In genomic region chrX:71365356-71365875, GRCh38 we compare ENCODE assay signal across 1 cellular context.
A peak's percentile ranks its signal among the peaks of the same experiment; 100 is the strongest.
TF ChIP-seq lines count a peak whose summit lies in the region.

No MANE protein-coding gene starts in this region.

TF ChIP-seq in K562, 482 proteins besides CTCF, POLR2A, EP300 and RAD21 (continued from another document and continues in another):
- TF ChIP-seq, protein P1, sequence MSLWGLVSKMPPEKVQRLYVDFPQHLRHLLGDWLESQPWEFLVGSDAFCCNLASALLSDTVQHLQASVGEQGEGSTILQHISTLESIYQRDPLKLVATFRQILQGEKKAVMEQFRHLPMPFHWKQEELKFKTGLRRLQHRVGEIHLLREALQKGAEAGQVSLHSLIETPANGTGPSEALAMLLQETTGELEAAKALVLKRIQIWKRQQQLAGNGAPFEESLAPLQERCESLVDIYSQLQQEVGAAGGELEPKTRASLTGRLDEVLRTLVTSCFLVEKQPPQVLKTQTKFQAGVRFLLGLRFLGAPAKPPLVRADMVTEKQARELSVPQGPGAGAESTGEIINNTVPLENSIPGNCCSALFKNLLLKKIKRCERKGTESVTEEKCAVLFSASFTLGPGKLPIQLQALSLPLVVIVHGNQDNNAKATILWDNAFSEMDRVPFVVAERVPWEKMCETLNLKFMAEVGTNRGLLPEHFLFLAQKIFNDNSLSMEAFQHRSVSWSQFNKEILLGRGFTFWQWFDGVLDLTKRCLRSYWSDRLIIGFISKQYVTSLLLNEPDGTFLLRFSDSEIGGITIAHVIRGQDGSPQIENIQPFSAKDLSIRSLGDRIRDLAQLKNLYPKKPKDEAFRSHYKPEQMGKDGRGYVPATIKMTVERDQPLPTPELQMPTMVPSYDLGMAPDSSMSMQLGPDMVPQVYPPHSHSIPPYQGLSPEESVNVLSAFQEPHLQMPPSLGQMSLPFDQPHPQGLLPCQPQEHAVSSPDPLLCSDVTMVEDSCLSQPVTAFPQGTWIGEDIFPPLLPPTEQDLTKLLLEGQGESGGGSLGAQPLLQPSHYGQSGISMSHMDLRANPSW (CRISPR knock-in tag; IDR thresholded peaks at IDR 0.05): no peak
- TF ChIP-seq ZNF143 (CRISPR knock-in tag; IDR thresholded peaks at IDR 0.05): no peak
- TF ChIP-seq ZNF644 (tag; IDR thresholded peaks at IDR 0.05; ENCODE audit: low read depth): peak; percentile 51; the same call in 1 of the 2 replicates
- TF ChIP-seq MIER1 (IDR thresholded peaks at IDR 0.05; ENCODE audit: low read depth): no peak
- no peak for TF ChIP-seq FOSL1 (tag; conservative IDR thresholded peaks at IDR 0.05)
- no peak for TF ChIP-seq NR2F6 (CRISPR knock-in tag; IDR thresholded peaks at IDR 0.05)
- TF ChIP-seq NCOA1 (IDR thresholded peaks at IDR 0.05; ENCODE audit: low read depth): no peak
- TF ChIP-seq ZFP36 (IDR thresholded peaks at IDR 0.05; ENCODE audit: low read depth, low read length, partially characterized antibody): no peak
- TF ChIP-seq HEY1 (CRISPR knock-in tag; IDR thresholded peaks at IDR 0.05; ENCODE audit: borderline replicate concordance): no peak
- TF ChIP-seq RUNX1 (IDR thresholded peaks at IDR 0.05; ENCODE audit: low read depth): no peak
- no peak for TF ChIP-seq MAX (CRISPR knock-in tag; IDR thresholded peaks at IDR 0.05)
- TF ChIP-seq DPF2 (IDR thresholded peaks at IDR 0.05): no peak
- no peak for TF ChIP-seq STAT5A (IDR thresholded peaks at IDR 0.05; ENCODE audit: borderline replicate concordance, low read length)
- TF ChIP-seq EZH2 (IDR thresholded peaks at IDR 0.05; ENCODE audit: borderline replicate concordance, low read depth, low read length): no peak
- no peak for TF ChIP-seq POU5F1 (IDR thresholded peaks at IDR 0.05; ENCODE audit: borderline replicate concordance, low read depth, low read length, partially characterized antibody)
- TF ChIP-seq RFX5 (IDR thresholded peaks at IDR 0.05; ENCODE audit: low read depth, low read length): no peak
- 0 out of 2 replicates have a peak, but pooled peaks have one; percentile 35 for TF ChIP-seq ZNF76 (CRISPR knock-in tag; IDR thresholded peaks at IDR 0.05; ENCODE audit: borderline replicate concordance)
- TF ChIP-seq PTBP1 (IDR thresholded peaks at IDR 0.05; ENCODE audit: low read depth, low read length): no peak
- no peak for TF ChIP-seq ETV5 (CRISPR knock-in tag; IDR thresholded peaks at IDR 0.05; ENCODE audit: low read depth)
- no peak for TF ChIP-seq ZNF407 (IDR thresholded peaks at IDR 0.05; ENCODE audit: low read depth)
- TF ChIP-seq NKRF (IDR thresholded peaks at IDR 0.05; ENCODE audit: borderline replicate concordance): 0 out of 2 replicates have a peak, but pooled peaks have one; percentile 74
- TF ChIP-seq POLR2B (IDR thresholded peaks at IDR 0.05; ENCODE audit: low read depth, partially characterized antibody): peak; percentile 86
- 0 out of 2 replicates have a peak, but pooled peaks have one; percentile 45 for TF ChIP-seq ZNF436 (CRISPR knock-in tag; IDR thresholded peaks at IDR 0.05)
- no peak for TF ChIP-seq VEZF1 (CRISPR knock-in tag; IDR thresholded peaks at IDR 0.05)
- no peak for TF ChIP-seq GABPB1 (CRISPR knock-in tag; IDR thresholded peaks at IDR 0.05)
- no peak for TF ChIP-seq NEUROD1 (IDR thresholded peaks at IDR 0.05; ENCODE audit: borderline replicate concordance, low read depth, low read length, partially characterized antibody)
- TF ChIP-seq, protein P2, sequence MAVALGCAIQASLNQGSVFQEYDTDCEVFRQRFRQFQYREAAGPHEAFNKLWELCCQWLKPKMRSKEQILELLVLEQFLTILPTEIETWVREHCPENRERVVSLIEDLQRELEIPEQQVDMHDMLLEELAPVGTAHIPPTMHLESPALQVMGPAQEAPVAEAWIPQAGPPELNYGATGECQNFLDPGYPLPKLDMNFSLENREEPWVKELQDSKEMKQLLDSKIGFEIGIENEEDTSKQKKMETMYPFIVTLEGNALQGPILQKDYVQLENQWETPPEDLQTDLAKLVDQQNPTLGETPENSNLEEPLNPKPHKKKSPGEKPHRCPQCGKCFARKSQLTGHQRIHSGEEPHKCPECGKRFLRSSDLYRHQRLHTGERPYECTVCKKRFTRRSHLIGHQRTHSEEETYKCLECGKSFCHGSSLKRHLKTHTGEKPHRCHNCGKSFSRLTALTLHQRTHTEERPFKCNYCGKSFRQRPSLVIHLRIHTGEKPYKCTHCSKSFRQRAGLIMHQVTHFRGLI (CRISPR knock-in tag; IDR thresholded peaks at IDR 0.05): no peak
- no peak for TF ChIP-seq SETDB1 (IDR thresholded peaks at IDR 0.05; ENCODE audit: low read length)
- TF ChIP-seq PRPF4 (IDR thresholded peaks at IDR 0.05; ENCODE audit: insufficient read depth, low read depth, low read length, poor library complexity, severe bottlenecking): no peak
- no peak for TF ChIP-seq PHTF2 (CRISPR knock-in tag; IDR thresholded peaks at IDR 0.05)
- TF ChIP-seq IFI16 (CRISPR knock-in tag; IDR thresholded peaks at IDR 0.05): no peak
- TF ChIP-seq, protein P3, sequence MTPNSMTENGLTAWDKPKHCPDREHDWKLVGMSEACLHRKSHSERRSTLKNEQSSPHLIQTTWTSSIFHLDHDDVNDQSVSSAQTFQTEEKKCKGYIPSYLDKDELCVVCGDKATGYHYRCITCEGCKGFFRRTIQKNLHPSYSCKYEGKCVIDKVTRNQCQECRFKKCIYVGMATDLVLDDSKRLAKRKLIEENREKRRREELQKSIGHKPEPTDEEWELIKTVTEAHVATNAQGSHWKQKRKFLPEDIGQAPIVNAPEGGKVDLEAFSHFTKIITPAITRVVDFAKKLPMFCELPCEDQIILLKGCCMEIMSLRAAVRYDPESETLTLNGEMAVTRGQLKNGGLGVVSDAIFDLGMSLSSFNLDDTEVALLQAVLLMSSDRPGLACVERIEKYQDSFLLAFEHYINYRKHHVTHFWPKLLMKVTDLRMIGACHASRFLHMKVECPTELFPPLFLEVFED (CRISPR knock-in tag; conservative IDR thresholded peaks at IDR 0.05): peak; percentile 48
- no peak for TF ChIP-seq ELK1 (CRISPR knock-in tag; IDR thresholded peaks at IDR 0.05)
- TF ChIP-seq MCM2 (IDR thresholded peaks at IDR 0.05; ENCODE audit: low read depth): no peak
- TF ChIP-seq CBX5 (IDR thresholded peaks at IDR 0.05; ENCODE audit: borderline replicate concordance, low read depth): no peak
- peak; percentile 54; the same call in 1 of the 2 replicates for TF ChIP-seq PATZ1 (CRISPR knock-in tag; IDR thresholded peaks at IDR 0.05; ENCODE audit: borderline replicate concordance)
